Comparison of ENCODE assay signal across 7 cellular contexts in genomic region chr5:88826959-88827585, GRCh38. TPM values are rescaled to one million over a fixed set of nuclear protein-coding genes. Genes with fewer than 3 reads are reported as not detected.
A peak's percentile ranks its signal among the peaks of the same experiment; 100 is the strongest.
DNase-seq lines count a peak whose midpoint lies in the region; ATAC-seq lines count a peak whose summit lies in the region.

No MANE protein-coding gene starts in this region.

- H2BK12ac ChIP-seq in mesenchymal stem cell (ENCODE audit: low read length in 2 of 2), result peak overlapping the region in 1 of 2 experiments; percentile 44

- no peaks in the 10 kb centered on the region for H3K36me3 ChIP-seq in mesenchymal stem cell (ENCODE audit: control insufficient read depth in 1 of 2, insufficient read depth in 2 of 2, low read depth in 1 of 2, low read length in 2 of 2)

- H3K14ac ChIP-seq in mesenchymal stem cell (ENCODE audit: low read length in 2 of 2), result no peak overlapping the region

- no peak overlapping the region for H2BK5ac ChIP-seq in mesenchymal stem cell (ENCODE audit: low read depth, low read length, poor library complexity, severe bottlenecking)

- H2BK120ac ChIP-seq in mesenchymal stem cell (ENCODE audit: low read depth, low read length), result no peak overlapping the region

- no peak overlapping the region for H3K23ac ChIP-seq in mesenchymal stem cell (ENCODE audit: low read length in 2 of 2)

- H3K79me1 ChIP-seq in mesenchymal stem cell (replicated peaks; ENCODE audit: low read length, poor library complexity, severe bottlenecking), result no peaks in the 10 kb centered on the region

- no peaks in the 10 kb centered on the region for H3K4me1 ChIP-seq in mesenchymal stem cell (ENCODE audit: control insufficient read depth, insufficient read depth, low read depth, low read length)

- H3K4me3 Mint-ChIP-seq in central memory CD8-positive, alpha-beta T cell, result no peak overlapping the region

- no peak overlapping the region for H3K27ac ChIP-seq in mesenchymal stem cell (ENCODE audit: low read length, poor library complexity, severe bottlenecking)

- H3K27me3 Mint-ChIP-seq in central memory CD8-positive, alpha-beta T cell, result no peaks in the 10 kb centered on the region

- peak overlapping the region; percentile 23 for H3K4me2 ChIP-seq in mesenchymal stem cell (ENCODE audit: low read length, poor library complexity, severe bottlenecking)

- no peaks in the 10 kb centered on the region for H3K9me3 Mint-ChIP-seq in central memory CD8-positive, alpha-beta T cell

- DNase-seq in NCI-H460 (ENCODE audit: extremely low read depth, low read depth) (peak; percentile 59), mesenchymal stem cell (peak; percentile 44), GM19238 (ENCODE audit: insufficient read length, low spot score) (no peak), NCI-H1694 (lab: John Stamatoyannopoulos, UW) (no peak)
- DNase-seq in central memory CD8-positive, alpha-beta T cell (ENCODE audit: low spot score in 2 of 2), result no peak

- H4K8ac ChIP-seq in mesenchymal stem cell (ENCODE audit: low read length), result peak overlapping the region; percentile 57

- peak overlapping the region; percentile 19 for H4K91ac ChIP-seq in mesenchymal stem cell (ENCODE audit: low read length)

- no peak overlapping the region for H3K27ac Mint-ChIP-seq in central memory CD8-positive, alpha-beta T cell (ENCODE audit: low read depth)

- H3K27me3 ChIP-seq in mesenchymal stem cell (ENCODE audit: control insufficient read depth in 1 of 2, insufficient read depth in 1 of 2, low read length in 2 of 2), result no peaks in the 10 kb centered on the region

- H2AFZ ChIP-seq in mesenchymal stem cell (ENCODE audit: low read depth, low read length), result no peak overlapping the region

- no peak overlapping the region for H3K18ac ChIP-seq in mesenchymal stem cell (ENCODE audit: low read depth in 1 of 2, low read length in 2 of 2)

- no peaks in the 10 kb centered on the region for H3K4me1 Mint-ChIP-seq in central memory CD8-positive, alpha-beta T cell

- H3K4me3 ChIP-seq in mesenchymal stem cell (ENCODE audit: insufficient read depth in 1 of 2, low read depth in 1 of 2, low read length in 2 of 2), result no peak overlapping the region

- WGBS in mesenchymal stem cell, result 8% methylated on average over 4 of the region's 6 CpGs

- H3K9ac ChIP-seq in mesenchymal stem cell (ENCODE audit: low read length), result no peak overlapping the region

- ATAC-seq in GM18870 (IDR thresholded peaks at IDR 0.05; ENCODE audit: unreplicated experiment), result peak; percentile 72
- peak; percentile 75 for ATAC-seq in HG02759 (IDR thresholded peaks at IDR 0.05; ENCODE audit: unreplicated experiment)
- peak; percentile 66 for ATAC-seq in central memory CD8-positive, alpha-beta T cell (replicated peaks; ENCODE audit: extremely low read depth, poor library complexity, severe bottlenecking)

- H2BK15ac ChIP-seq in mesenchymal stem cell (ENCODE audit: low read depth, poor library complexity, severe bottlenecking), result no peak overlapping the region

- H3K36me3 Mint-ChIP-seq in central memory CD8-positive, alpha-beta T cell (ENCODE audit: insufficient read depth), result no peaks in the 10 kb centered on the region

- H3K4ac ChIP-seq in mesenchymal stem cell (ENCODE audit: low read depth in 1 of 2, low read length in 2 of 2), result no peak overlapping the region

- H2AK5ac ChIP-seq in mesenchymal stem cell (ENCODE audit: low read length, severe bottlenecking), result no peak overlapping the region

- H3K9me3 ChIP-seq in mesenchymal stem cell (ENCODE audit: control insufficient read depth, low read length), result no peaks in the 10 kb centered on the region

RNA-seq across cellular contexts. Expression of gene MEF2C, which starts 55.9 kb away (rescaled TPM):
- 26.5 and 29.8 TPM in 2 replicates for total RNA-seq in NCI-H460 (2014; rRNA removed; shearing (Covaris generic))
- 18.1 and 21.9 TPM in 2 replicates for polyA plus RNA-seq in NCI-H460 (2014; cell fraction: nucleus; rRNA removed)
- polyA plus RNA-seq in mesenchymal stem cell (2013, experiment 1 of 2), result 9.5 TPM
- polyA plus RNA-seq in mesenchymal stem cell (2013, experiment 2 of 2), result 9.4 TPM

Comparison
In these comparisons a context has a peak if more than half of its experiments do, and no peak if none do; other contexts are left out.
1. DNase-seq: peak in NCI-H460 (single experiment) and mesenchymal stem cell (single experiment); none in central memory CD8-positive, alpha-beta T cell (0 of 2), GM19238 (single experiment) and NCI-H1694 (single experiment).
2. Peak in every context shown above with its lines, with median percentiles within 50 percentile points of each other: ATAC-seq.